Comparison of ENCODE assay signal across 11 cellular contexts in genomic region chr5:153425914-153426313, GRCh38.
DNase-seq lines count a peak whose midpoint lies in the region; ATAC-seq, FAIRE-seq and TF ChIP-seq lines count a peak whose summit lies in the region.
"Had no signal": no experiment of that assay in that cellular context is flagged by ENCODE, and none has a peak within 500 bp of the region (broad histone marks: within the 10 kb centered on the region; RNA-seq: fewer than 3 reads in every experiment).

No MANE protein-coding gene starts in this region.

- intact Hi-C loops in PC-3 (cut with micrococcal nuclease): no loop called here

- H3K36me3 ChIP-seq in PC-3 (ENCODE audit: low read depth, low read length): no peaks in the 10 kb centered on the region
- H3K36me3 ChIP-seq in hepatocyte (replicated peaks; ENCODE audit: insufficient read depth, low read depth): no peaks in the 10 kb centered on the region
- H3K36me3 ChIP-seq: ovary had no signal

- no peak overlapping the region for H3K4me2 ChIP-seq in PC-3 (ENCODE audit: low read length)
- H3K4me2 ChIP-seq in hepatocyte: no peak overlapping the region

- no peaks in the 10 kb centered on the region for H4K20me1 ChIP-seq in PC-3 (ENCODE audit: low read length)
- no peaks in the 10 kb centered on the region for H4K20me1 ChIP-seq in hepatocyte (ENCODE audit: insufficient read depth, poor library complexity, severe bottlenecking)

- H3K4me3 ChIP-seq in GM12875 (ENCODE audit: low read depth, low read length) (no peak overlapping the region), PC-3 (ENCODE audit: low read length) (no peak overlapping the region), hepatocyte (no peak overlapping the region)
- H3K4me3 ChIP-seq: ovary had no signal

- peak; percentile 30 for TF ChIP-seq CTCF in D721Med (IDR thresholded peaks at IDR 0.05; ENCODE audit: insufficient read depth, missing control alignments)
- peak; percentile 45; the same call in 1 of the 2 replicates for TF ChIP-seq CTCF in GM12875 (IDR thresholded peaks at IDR 0.05; ENCODE audit: borderline replicate concordance, insufficient read depth, low read depth, low read length)
- TF ChIP-seq CTCF in PC-3 (conservative IDR thresholded peaks at IDR 0.05; ENCODE audit: low read depth, low read length): peak; percentile 58
- TF ChIP-seq CTCF in hepatocyte (IDR thresholded peaks at IDR 0.05; ENCODE audit: poor library complexity): peak; percentile 14

- H2AFZ ChIP-seq in PC-3 (ENCODE audit: low read length) (no peak overlapping the region), hepatocyte (no peak overlapping the region)

- 10% methylated on average over 1 of the region's 1 CpG for WGBS in hepatocyte (ENCODE audit: low lambda C conversion rate, missing lambda C conversion rate)

- H3K9me2 ChIP-seq in PC-3 (replicated peaks; ENCODE audit: low read length): no peaks in the 10 kb centered on the region
- H3K9me2 ChIP-seq in hepatocyte (replicated peaks; ENCODE audit: insufficient read depth): no peaks in the 10 kb centered on the region

- CTCF ChIA-PET in PC-3 (lab: Charles Lee): no interaction called here

- H3F3A ChIP-seq in PC-3 (ENCODE audit: low read length, unreplicated experiment): no peaks in the 10 kb centered on the region

- POLR2A ChIA-PET in PC-3 (lab: Charles Lee; ENCODE audit: unreplicated experiment): interaction anchor here (0.6 kb wide), 1 partner anchor 57 kb away, joined by 4 read pairs; no protein-coding TSS in a partner anchor

- FAIRE-seq in D721Med (lab: Jason Lieb, UNC): no peak

- no peaks in the 10 kb centered on the region for H3K4me1 ChIP-seq in PC-3 (ENCODE audit: insufficient read depth, low read length)
- H3K4me1 ChIP-seq in hepatocyte (ENCODE audit: insufficient read depth): peaks cover 5% of the 10 kb centered on the region

- H3K27ac ChIP-seq in PC-3 (ENCODE audit: low read length) (no peak overlapping the region), hepatocyte (no peak overlapping the region)
- H3K27ac ChIP-seq: ovary had no signal

- H3K79me2 ChIP-seq in PC-3 (ENCODE audit: low read length) (no peaks in the 10 kb centered on the region), hepatocyte (no peaks in the 10 kb centered on the region)

- ATAC-seq in PC-3 (no peak), HG02623 (IDR thresholded peaks at IDR 0.05; ENCODE audit: unreplicated experiment) (no peak)
- ATAC-seq: activated T-cell treated with anti-CD3 and anti-CD28 coated beads, Interleukin-2, amount 50 U/mL, for 4 hours; left ventricle myocardium superior had no signal

- H3K9me3 ChIP-seq in PC-3 (ENCODE audit: low read length) (no peaks in the 10 kb centered on the region), hepatocyte (ENCODE audit: low read depth) (no peaks in the 10 kb centered on the region)
- H3K9me3 ChIP-seq: ovary had no signal

- DNase-seq in D721Med (ENCODE audit: insufficient read length, low spot score): no peak
- no peak for DNase-seq in PC-3
- no peak for DNase-seq in hepatocyte (ENCODE audit: low spot score)
- no peak for DNase-seq in AG08396 (ENCODE audit: low spot score)
- no peak for DNase-seq in NCI-H2196 treated with DMSO at 0.1 percent for 48 hours (lab: John Stamatoyannopoulos, UW; ENCODE audit: unreplicated experiment)
- DNase-seq: activated T-cell treated with anti-CD3 and anti-CD28 coated beads, Interleukin-2, amount 50 U/mL, for 4 hours; left ventricle myocardium superior; NCI-H510A treated with DMSO at 0.1 percent for 48 hours; ovary had no signal

- BruUV-seq in PC-3 (replicated peaks; lab: Mats Ljungman, UMichigan): no TSS peak

- no peak overlapping the region for H3K9ac ChIP-seq in PC-3 (ENCODE audit: low read length)

- peaks cover 15% of the 10 kb centered on the region; the same call in 1 of the 2 replicates for H3K27me3 ChIP-seq in PC-3 (ENCODE audit: low read length)
- no peaks in the 10 kb centered on the region for H3K27me3 ChIP-seq in hepatocyte
- H3K27me3 ChIP-seq: ovary had no signal
